Comparison of ENCODE assay signal across 9 cellular contexts in genomic region chr17:81834831-81835267, GRCh38. TPM values are rescaled to one million over a fixed set of nuclear protein-coding genes. Genes with fewer than 3 reads are reported as not detected.
DNase-seq lines count a peak whose midpoint lies in the region; ATAC-seq and TF ChIP-seq lines count a peak whose summit lies in the region.
"Had no signal": no experiment of that assay in that cellular context is flagged by ENCODE, and none has a peak within 500 bp of the region (broad histone marks: within the 10 kb centered on the region; RNA-seq: fewer than 3 reads in every experiment).

A gene with protein sequence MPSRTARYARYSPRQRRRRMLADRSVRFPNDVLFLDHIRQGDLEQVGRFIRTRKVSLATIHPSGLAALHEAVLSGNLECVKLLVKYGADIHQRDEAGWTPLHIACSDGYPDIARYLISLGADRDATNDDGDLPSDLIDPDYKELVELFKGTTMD (minus strand): TSS chr17:81835050. CDS start chr17:81834953, 97 bp downstream.

- no peaks in the 10 kb centered on the region for H3K9me3 Mint-ChIP-seq in activated T-cell treated with anti-CD3 and anti-CD28 coated beads, Interleukin-2, amount 50 U/mL, for 4 hours
- H3K9me3 Mint-ChIP-seq in activated naive CD8-positive, alpha-beta T cell treated with anti-CD3 and anti-CD28 coated beads, Interleukin-2, amount 10 ng/mL, durations not matched to agents 7 days and 5 days: no peaks in the 10 kb centered on the region

- H3K36me3 ChIP-seq in left lung (no peaks in the 10 kb centered on the region), thoracic aorta (no peaks in the 10 kb centered on the region)

- H3K27me3 ChIP-seq in left lung (no peaks in the 10 kb centered on the region), thoracic aorta (replicated peaks; ENCODE audit: insufficient read depth) (no peaks in the 10 kb centered on the region)

- POLR2A ChIA-PET in activated naive CD8-positive, alpha-beta T cell treated with anti-CD3 and anti-CD28 coated beads, Interleukin-2, amount 10 ng/mL, durations not matched to agents 7 days and 5 days (lab: Charles Lee): interaction anchor here (1.0 to 2.1 kb wide), 2 partner anchors 36 to 78 kb away, joined by 3 to 7 read pairs; partner anchors contain the start of gene ARHGDIA

- H3K4me3 ChIP-seq in left lung (peak within 1 kb of the TSS; percentile 67 to 80), thoracic aorta (peak within 1 kb of the TSS; percentile 92)

- peaks cover 15 to 56% of the 10 kb centered on the region in 2 donors for H3K4me1 ChIP-seq in left lung
- H3K4me1 ChIP-seq in thoracic aorta (ENCODE audit: control insufficient read depth in 1 of 2, low read depth in 2 of 2): peaks cover 15 to 28% of the 10 kb centered on the region in 2 donors

- no peaks in the 10 kb centered on the region for H3K36me3 Mint-ChIP-seq in activated T-cell treated with anti-CD3 and anti-CD28 coated beads, Interleukin-2, amount 50 U/mL, for 4 hours (ENCODE audit: insufficient read depth)
- H3K36me3 Mint-ChIP-seq in activated naive CD8-positive, alpha-beta T cell treated with anti-CD3 and anti-CD28 coated beads, Interleukin-2, amount 10 ng/mL, durations not matched to agents 7 days and 5 days: peaks cover 2% of the 10 kb centered on the region

- H3K4me1 Mint-ChIP-seq in activated T-cell treated with anti-CD3 and anti-CD28 coated beads, Interleukin-2, amount 50 U/mL, for 4 hours (ENCODE audit: low read depth): peaks cover 17% of the 10 kb centered on the region
- H3K4me1 Mint-ChIP-seq in activated naive CD8-positive, alpha-beta T cell treated with anti-CD3 and anti-CD28 coated beads, Interleukin-2, amount 10 ng/mL, durations not matched to agents 7 days and 5 days: peaks cover 18% of the 10 kb centered on the region

- H3K9me3 ChIP-seq in left lung (no peaks in the 10 kb centered on the region), thoracic aorta (no peaks in the 10 kb centered on the region)

- intact Hi-C loops in left lung (cut with DNase I): no loop called here

- TF ChIP-seq CTCF in left lung (IDR thresholded peaks at IDR 0.05) (no peak), thoracic aorta (IDR thresholded peaks at IDR 0.05) (no peak)

- no peaks in the 10 kb centered on the region for H3K27me3 Mint-ChIP-seq in activated T-cell treated with anti-CD3 and anti-CD28 coated beads, Interleukin-2, amount 50 U/mL, for 4 hours (ENCODE audit: low read depth)
- H3K27me3 Mint-ChIP-seq in activated naive CD8-positive, alpha-beta T cell treated with anti-CD3 and anti-CD28 coated beads, Interleukin-2, amount 10 ng/mL, durations not matched to agents 7 days and 5 days: no peaks in the 10 kb centered on the region

- H3K27ac ChIP-seq in left lung (peak within 1 kb of the TSS; percentile 91 to 95), thoracic aorta (peak within 1 kb of the TSS in 1 of 2 donors; percentile 86)

- peak within 1 kb of the TSS; percentile 83 for H3K4me3 Mint-ChIP-seq in activated T-cell treated with anti-CD3 and anti-CD28 coated beads, Interleukin-2, amount 50 U/mL, for 4 hours
- H3K4me3 Mint-ChIP-seq in activated naive CD8-positive, alpha-beta T cell treated with anti-CD3 and anti-CD28 coated beads, Interleukin-2, amount 10 ng/mL, durations not matched to agents 7 days and 5 days: peak within 1 kb of the TSS; percentile 77

- ATAC-seq in activated T-cell treated with anti-CD3 and anti-CD28 coated beads, Interleukin-2, amount 50 U/mL, for 4 hours: no peak
- no peak for ATAC-seq in activated naive CD8-positive, alpha-beta T cell treated with anti-CD3 and anti-CD28 coated beads, Interleukin-2, amount 10 ng/mL, durations not matched to agents 7 days and 5 days (ENCODE audit: low read depth)
- ATAC-seq in left lung (no peak), thoracic aorta (ENCODE audit: insufficient number of reproducible peaks, low FRiP score, low read depth) (no peak), HG03469 (IDR thresholded peaks at IDR 0.05; ENCODE audit: unreplicated experiment) (no peak)

- H3K27ac Mint-ChIP-seq in activated naive CD8-positive, alpha-beta T cell treated with anti-CD3 and anti-CD28 coated beads, Interleukin-2, amount 10 ng/mL, durations not matched to agents 7 days and 5 days: peak within 1 kb of the TSS; percentile 81

- no peak for DNase-seq in activated T-cell treated with anti-CD3 and anti-CD28 coated beads, Interleukin-2, amount 50 U/mL, for 4 hours
- no peak for DNase-seq in activated T-cell treated with anti-CD3 and anti-CD28 coated beads, Interleukin-2, amount 50 U/mL, for 48 hours
- DNase-seq in activated naive CD8-positive, alpha-beta T cell treated with anti-CD3 and anti-CD28 coated beads, Interleukin-2, amount 10 ng/mL, durations not matched to agents 7 days and 5 days: no peak
- no peak for DNase-seq in left lung
- DNase-seq in thoracic aorta (ENCODE audit: low spot score): no peak
- DNase-seq in effector CD4-positive, alpha-beta T cell: no peak
- DNase-seq in NCI-H1694 (lab: John Stamatoyannopoulos, UW): no peak
- DNase-seq: DMS153 had no signal

RNA-seq across cellular contexts. Expression of the gene that starts here (rescaled TPM):
- total RNA-seq in activated T-cell treated with anti-CD3 and anti-CD28 coated beads, Interleukin-2, amount 50 U/mL, for 4 hours: not detected
- not detected for total RNA-seq in activated naive CD8-positive, alpha-beta T cell treated with anti-CD3 and anti-CD28 coated beads, Interleukin-2, amount 10 ng/mL, durations not matched to agents 7 days and 5 days
- total RNA-seq in left lung: not detected
- not detected for total RNA-seq in thoracic aorta
